26 cellular contexts compared by ENCODE assay signal in the genomic region with DNA sequence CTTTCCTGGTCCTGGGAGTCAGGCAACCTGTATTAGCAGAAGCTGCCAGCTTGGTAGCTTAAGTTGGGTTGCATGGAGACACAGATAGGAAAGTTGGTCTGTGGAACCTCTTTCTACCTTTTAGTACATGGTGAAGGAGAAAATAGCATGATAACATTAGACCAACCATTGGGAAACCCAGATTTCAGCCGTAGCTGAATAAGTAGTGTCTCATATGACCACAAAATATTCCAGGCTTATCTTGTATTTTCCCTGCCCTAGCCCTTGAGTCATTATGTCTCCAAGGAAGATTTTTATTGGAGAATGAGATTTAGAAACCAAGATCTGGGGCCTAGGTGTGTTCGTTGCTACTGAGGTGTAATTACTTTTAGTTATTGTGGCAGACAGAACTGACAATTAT.
"Had no signal": no experiment of that assay in that cellular context is flagged by ENCODE, and none has a peak within 500 bp of the region (broad histone marks: within the 10 kb centered on the region; RNA-seq: fewer than 3 reads in every experiment).

No MANE protein-coding gene starts in this region.

- H3K4me3 Mint-ChIP-seq: activated CD4-positive, alpha-beta memory T cell treated with anti-CD3 and anti-CD28 coated beads for 36 hours; activated naive CD8-positive, alpha-beta T cell treated with anti-CD3 and anti-CD28 coated beads for 36 hours; dendritic cell treated with granulocyte-macrophage colony-stimulating factor and Interleukin-4, amounts not matched to agents 40 ng/mL and 50 ng/mL, for 4 days; naive B cell; neural progenitor cell; type B pancreatic cell had no signal

- H3K9me3 Mint-ChIP-seq: dendritic cell treated with granulocyte-macrophage colony-stimulating factor and Interleukin-4, amounts not matched to agents 40 ng/mL and 50 ng/mL, for 4 days had no signal

- H3K27me3 Mint-ChIP-seq: activated CD4-positive, alpha-beta memory T cell treated with anti-CD3 and anti-CD28 coated beads for 36 hours; activated naive CD8-positive, alpha-beta T cell treated with anti-CD3 and anti-CD28 coated beads for 36 hours; dendritic cell treated with granulocyte-macrophage colony-stimulating factor and Interleukin-4, amounts not matched to agents 40 ng/mL and 50 ng/mL, for 4 days; naive B cell; progenitor cell of endocrine pancreas; type B pancreatic cell had no signal

- H3K4me1 Mint-ChIP-seq: neural progenitor cell had no signal

- H3K27ac Mint-ChIP-seq: activated CD4-positive, alpha-beta memory T cell treated with anti-CD3 and anti-CD28 coated beads for 36 hours; activated naive CD8-positive, alpha-beta T cell treated with anti-CD3 and anti-CD28 coated beads for 36 hours; dendritic cell treated with granulocyte-macrophage colony-stimulating factor and Interleukin-4, amounts not matched to agents 40 ng/mL and 50 ng/mL, for 4 days; naive B cell; neural progenitor cell; progenitor cell of endocrine pancreas; type B pancreatic cell had no signal

- DNase-seq: activated CD4-positive, alpha-beta memory T cell treated with anti-CD3 and anti-CD28 coated beads for 36 hours; activated CD4-positive, alpha-beta T cell treated with anti-CD3 and anti-CD28 coated beads for 48 hours; activated CD4-positive, CD25-positive, alpha-beta regulatory T cell; activated naive CD4-positive, alpha-beta T cell treated with Interleukin-2 at 50 U/mL for 16 hours; activated naive CD8-positive, alpha-beta T cell treated with anti-CD3 and anti-CD28 coated beads for 36 hours; activated T-cell treated with anti-CD3 and anti-CD28 coated beads, Interleukin-2, amount 50 U/mL, for 48 hours; amniotic stem cell; caudate nucleus; effector CD8-positive, alpha-beta T cell; erythroblast; foreskin melanocyte; hypothalamus; islet precursor cell; left cardiac atrium; mesendoderm; mucosa of descending colon; naive B cell; retina; sigmoid colon; stimulated activated CD4-positive, alpha-beta T cell treated with anti-CD3 and anti-CD28 coated beads, Interleukin-4, amount 100 ng/mL, for 1 hour; stimulated activated naive CD4-positive, alpha-beta T cell treated with Interleukin-2 at 50 U/mL for 16 hours; T1000 had no signal

- ATAC-seq: left cardiac atrium, mucosa of descending colon had no signal
